In genomic region chr3:135040321-135041110, GRCh38 we compare ENCODE assay signal across 22 cellular contexts.
"Had no signal": no experiment of that assay in that cellular context is flagged by ENCODE, and none has a peak within 500 bp of the region (broad histone marks: within the 10 kb centered on the region; RNA-seq: fewer than 3 reads in every experiment).

No MANE protein-coding gene starts in this region.

- H3K27ac Mint-ChIP-seq: activated CD4-positive, alpha-beta T cell treated with anti-CD3 and anti-CD28 coated beads, Interleukin-2, amount 10 ng/mL, durations not matched to agents 7 days and 5 days; activated CD8-positive, alpha-beta T cell treated with anti-CD3 and anti-CD28 coated beads, Interleukin-2, amount 10 ng/mL, durations not matched to agents 7 days and 5 days; memory B cell; naive B cell; T-helper 1 cell treated with Interleukin-12 subunit alpha and Interleukin-12 subunit beta and Interleukin-4 antibody, amounts not matched to agents 30 μg/mL and 1 μg/mL, for 36 hours had no signal

- H3K4me1 Mint-ChIP-seq: activated CD4-positive, alpha-beta T cell treated with anti-CD3 and anti-CD28 coated beads, Interleukin-2, amount 10 ng/mL, durations not matched to agents 7 days and 5 days; memory B cell; naive B cell had no signal

- H3K27ac ChIP-seq: brain microvascular endothelial cell, colonic mucosa, heart right ventricle, neutrophil, parathyroid adenoma, thyroid gland had no signal

- H3K4me3 ChIP-seq: colonic mucosa, heart right ventricle, mucosa of descending colon, smooth muscle cell, thyroid gland had no signal

- H3K27me3 Mint-ChIP-seq: activated CD4-positive, alpha-beta T cell treated with anti-CD3 and anti-CD28 coated beads, Interleukin-2, amount 10 ng/mL, durations not matched to agents 7 days and 5 days had no signal

- H3K9me3 ChIP-seq: colonic mucosa, heart right ventricle, mucosa of descending colon, neutrophil, thyroid gland had no signal

- H3K27me3 ChIP-seq: brain microvascular endothelial cell, colonic mucosa, heart right ventricle, neutrophil, thyroid gland had no signal

- H3K79me2 ChIP-seq: parathyroid adenoma had no signal

- H3K9me3 Mint-ChIP-seq: activated CD4-positive, alpha-beta T cell treated with anti-CD3 and anti-CD28 coated beads, Interleukin-2, amount 10 ng/mL, durations not matched to agents 7 days and 5 days; activated T-cell treated with anti-CD3 and anti-CD28 coated beads, Interleukin-2, amount 50 U/mL, for 4 hours; memory B cell; T-helper 1 cell treated with Interleukin-12 subunit alpha and Interleukin-12 subunit beta and Interleukin-4 antibody, amounts not matched to agents 30 μg/mL and 1 μg/mL, for 36 hours had no signal

- DNase-seq: activated CD4-positive, alpha-beta T cell treated with anti-CD3 and anti-CD28 coated beads, Interleukin-2, amount 10 ng/mL, durations not matched to agents 7 days and 5 days; activated CD8-positive, alpha-beta T cell treated with anti-CD3 and anti-CD28 coated beads, Interleukin-2, amount 10 ng/mL, durations not matched to agents 7 days and 5 days; activated naive CD4-positive, alpha-beta T cell treated with anti-CD3 and anti-CD28 coated beads, Interleukin-2, amount 50 U/mL, for 16 hours; activated T-cell treated with anti-CD3 and anti-CD28 coated beads, Interleukin-2, amount 50 U/mL, for 4 hours; aorta; brain microvascular endothelial cell; central memory CD4-positive, alpha-beta T cell; colonic mucosa; effector CD4-positive, alpha-beta T cell; heart right ventricle; mucosa of descending colon; naive B cell; stimulated activated CD4-positive, alpha-beta T cell treated with anti-CD3 and anti-CD28 coated beads, Interleukin-4, amount 100 ng/mL, for 24 hours; stimulated activated naive CD4-positive, alpha-beta T cell; thyroid gland had no signal

- H3K4me3 Mint-ChIP-seq: activated CD4-positive, alpha-beta T cell treated with anti-CD3 and anti-CD28 coated beads, Interleukin-2, amount 10 ng/mL, durations not matched to agents 7 days and 5 days; activated CD8-positive, alpha-beta T cell treated with anti-CD3 and anti-CD28 coated beads, Interleukin-2, amount 10 ng/mL, durations not matched to agents 7 days and 5 days; activated T-cell treated with anti-CD3 and anti-CD28 coated beads, Interleukin-2, amount 50 U/mL, for 4 hours; memory B cell; naive B cell; T-helper 1 cell treated with Interleukin-12 subunit alpha and Interleukin-12 subunit beta and Interleukin-4 antibody, amounts not matched to agents 30 μg/mL and 1 μg/mL, for 36 hours had no signal

- H3K4me1 ChIP-seq: colonic mucosa had no signal

- H3K36me3 Mint-ChIP-seq: memory B cell, naive B cell had no signal

- H3K36me3 ChIP-seq: brain microvascular endothelial cell, colonic mucosa, heart right ventricle, neutrophil, thyroid gland had no signal

- H3K4me2 ChIP-seq: smooth muscle cell had no signal

- H3K9ac ChIP-seq: parathyroid adenoma had no signal

- ATAC-seq: activated CD8-positive, alpha-beta T cell treated with anti-CD3 and anti-CD28 coated beads, Interleukin-2, amount 10 ng/mL, durations not matched to agents 7 days and 5 days; esophagus mucosa; heart right ventricle; mucosa of descending colon; sciatic nerve had no signal
